ENCODE assay signal across 17 cellular contexts in genomic region chr2:180258041-180258537, GRCh38.
DNase-seq lines count a peak whose midpoint lies in the region; ATAC-seq and TF ChIP-seq lines count a peak whose summit lies in the region.
"Had no signal": no experiment of that assay in that cellular context is flagged by ENCODE, and none has a peak within 500 bp of the region (broad histone marks: within the 10 kb centered on the region; RNA-seq: fewer than 3 reads in every experiment).

No MANE protein-coding gene starts in this region.

- TF ChIP-seq CTCF in C4-2B (conservative IDR thresholded peaks at IDR 0.05): no peak
- no peak for TF ChIP-seq CTCF in LNCaP clone FGC (IDR thresholded peaks at IDR 0.05; ENCODE audit: control insufficient read depth, extremely low read depth, insufficient read depth)
- TF ChIP-seq CTCF in GM20000 (IDR thresholded peaks at IDR 0.05; ENCODE audit: extremely low read depth, missing control alignments): no peak

- DNase-seq in LNCaP clone FGC (ENCODE audit: low read depth) (peak; percentile 96), left colon (no peak), GM20000 (ENCODE audit: low spot score) (no peak)
- no peak for DNase-seq in activated CD8-positive, alpha-beta T cell treated with anti-CD3 and anti-CD28 coated beads, Interleukin-2, amount 10 ng/mL, durations not matched to agents 7 days and 5 days
- no peak for DNase-seq in activated naive CD4-positive, alpha-beta T cell (lab: John Stamatoyannopoulos, UW)
- DNase-seq: ACHN; AML-193; Calu3; CD4-positive, alpha-beta memory T cell; DMS79 treated with DMSO at 0.1 percent for 48 hours; HCEC 1CT; KG1 had no signal

- no peak overlapping the region for H3K4me3 Mint-ChIP-seq in activated CD8-positive, alpha-beta T cell treated with anti-CD3 and anti-CD28 coated beads, Interleukin-2, amount 10 ng/mL, durations not matched to agents 7 days and 5 days
- H3K4me3 Mint-ChIP-seq: CD14-positive monocyte; CD4-positive, alpha-beta memory T cell; GM23338 had no signal

- no peak overlapping the region for H3K27ac Mint-ChIP-seq in activated CD8-positive, alpha-beta T cell treated with anti-CD3 and anti-CD28 coated beads, Interleukin-2, amount 10 ng/mL, durations not matched to agents 7 days and 5 days
- H3K27ac Mint-ChIP-seq: CD14-positive monocyte; CD4-positive, alpha-beta memory T cell had no signal

- H3K27me3 Mint-ChIP-seq in activated CD8-positive, alpha-beta T cell treated with anti-CD3 and anti-CD28 coated beads, Interleukin-2, amount 10 ng/mL, durations not matched to agents 7 days and 5 days (ENCODE audit: low read depth): no peaks in the 10 kb centered on the region
- H3K27me3 Mint-ChIP-seq: CD4-positive, alpha-beta memory T cell had no signal

- no peak overlapping the region for H3K4me3 ChIP-seq in LNCaP clone FGC (ENCODE audit: low read depth, low read length)
- H3K4me3 ChIP-seq: GM12878, GM23338 had no signal

- no peaks in the 10 kb centered on the region for H3K4me1 Mint-ChIP-seq in activated CD8-positive, alpha-beta T cell treated with anti-CD3 and anti-CD28 coated beads, Interleukin-2, amount 10 ng/mL, durations not matched to agents 7 days and 5 days (ENCODE audit: low read depth)
- H3K4me1 Mint-ChIP-seq: CD14-positive monocyte; CD4-positive, alpha-beta memory T cell had no signal

- H3K9me3 Mint-ChIP-seq in activated CD8-positive, alpha-beta T cell treated with anti-CD3 and anti-CD28 coated beads, Interleukin-2, amount 10 ng/mL, durations not matched to agents 7 days and 5 days (ENCODE audit: insufficient read depth): no peaks in the 10 kb centered on the region
- H3K9me3 Mint-ChIP-seq: GM23338 had no signal

- CTCF ChIA-PET in activated CD8-positive, alpha-beta T cell treated with anti-CD3 and anti-CD28 coated beads, Interleukin-2, amount 10 ng/mL, durations not matched to agents 7 days and 5 days (lab: Charles Lee): no interaction called here

- intact Hi-C loops in left colon (cut with DNase I, micrococcal nuclease): no loop called here

- POLR2A ChIA-PET in activated CD8-positive, alpha-beta T cell treated with anti-CD3 and anti-CD28 coated beads, Interleukin-2, amount 10 ng/mL, durations not matched to agents 7 days and 5 days (lab: Charles Lee): no interaction called here

- H3K36me3 Mint-ChIP-seq in activated CD8-positive, alpha-beta T cell treated with anti-CD3 and anti-CD28 coated beads, Interleukin-2, amount 10 ng/mL, durations not matched to agents 7 days and 5 days (ENCODE audit: low read depth): no peaks in the 10 kb centered on the region
- H3K36me3 Mint-ChIP-seq: CD14-positive monocyte; CD4-positive, alpha-beta memory T cell had no signal

- peak overlapping the region; percentile 98; the same call in 1 of the 2 replicates for H3K27ac ChIP-seq in C4-2B

- ATAC-seq in left colon: peak; percentile 96
- no peak for ATAC-seq in activated CD8-positive, alpha-beta T cell treated with anti-CD3 and anti-CD28 coated beads, Interleukin-2, amount 10 ng/mL, durations not matched to agents 7 days and 5 days
- no peak for ATAC-seq in GM21390 (IDR thresholded peaks at IDR 0.05; ENCODE audit: unreplicated experiment)
- ATAC-seq: GM12878, GM23338 had no signal
